ENCODE assay signal across 17 cellular contexts in genomic region chr22:44256860-44257560, GRCh38. TPM values are rescaled to one million over a fixed set of nuclear protein-coding genes. Genes with fewer than 3 reads are reported as not detected.
DNase-seq lines count a peak whose midpoint lies in the region; ATAC-seq and TF ChIP-seq lines count a peak whose summit lies in the region.
"Had no signal": no experiment of that assay in that cellular context is flagged by ENCODE, and none has a peak within 500 bp of the region (broad histone marks: within the 10 kb centered on the region; RNA-seq: fewer than 3 reads in every experiment).

No MANE protein-coding gene starts in this region.

- 40% methylated on average over 1 of the region's 10 CpGs; no CpG with 5 or more reads in 1 of the 2 experiments for WGBS in IMR-90 (ENCODE audit: extremely low coverage in 2 of 2, insufficient read length in 1 of 2), 2 experiments
- WGBS in SK-N-SH (ENCODE audit: low lambda C conversion rate): 20% methylated on average over 9 of the region's 10 CpGs

- H3K23ac ChIP-seq in IMR-90 (ENCODE audit: low read depth, low read length): no peak overlapping the region

- H4K20me1 ChIP-seq in DOHH2 (ENCODE audit: control insufficient read depth, insufficient read depth, low read depth, low read length) (no peaks in the 10 kb centered on the region), IMR-90 (ENCODE audit: insufficient read depth, low read length) (no peaks in the 10 kb centered on the region), SK-N-SH (ENCODE audit: insufficient read depth) (no peaks in the 10 kb centered on the region)

- H4K91ac ChIP-seq in IMR-90 (ENCODE audit: insufficient read depth, low read depth, low read length): no peak overlapping the region

- POLR2A ChIA-PET in IMR-90 (lab: Charles Lee; ENCODE audit: unreplicated experiment) (no interaction called here), SK-N-SH (lab: Yijun Ruan, JAX) (no interaction called here)

- ATAC-seq in IMR-90 (ENCODE audit: low read depth) (no peak), GM21717 (IDR thresholded peaks at IDR 0.05; ENCODE audit: unreplicated experiment) (no peak), HG02870 (IDR thresholded peaks at IDR 0.05; ENCODE audit: unreplicated experiment) (no peak)

- peak overlapping the region; percentile 15 for H3K4me2 ChIP-seq in DOHH2 (ENCODE audit: low read length)
- no peak overlapping the region for H3K4me2 ChIP-seq in IMR-90 (ENCODE audit: low read depth, low read length)
- no peak overlapping the region for H3K4me2 ChIP-seq in SK-N-SH

- TF ChIP-seq RAD21 in IMR-90 (IDR thresholded peaks at IDR 0.05; ENCODE audit: low read length) (no peak), SK-N-SH (IDR thresholded peaks at IDR 0.05; ENCODE audit: low read length) (no peak)

- H2AFZ ChIP-seq in IMR-90 (replicated peaks; ENCODE audit: low read length, poor library complexity): peak overlapping the region; percentile 35
- H2AFZ ChIP-seq in SK-N-SH (ENCODE audit: low read depth): no peak overlapping the region
- H2AFZ ChIP-seq: GM23248 had no signal

- no peak overlapping the region for H3K27ac ChIP-seq in DOHH2 (ENCODE audit: low read depth, low read length)
- H3K27ac ChIP-seq in IMR-90 (ENCODE audit: insufficient read depth, low read length): no peak overlapping the region
- no peak overlapping the region for H3K27ac ChIP-seq in coronary artery
- peak overlapping the region in 1 of 2 experiments; percentile 14; a peak in 1 of 4 replicates for H3K27ac ChIP-seq in SK-N-SH (ENCODE audit: low read depth in 2 of 2, low read length in 1 of 2)
- H3K27ac ChIP-seq: C4-2B, GM23248 had no signal

- H3F3A ChIP-seq in DOHH2 (ENCODE audit: control insufficient read depth, insufficient read depth) (no peaks in the 10 kb centered on the region), SK-N-SH (replicated peaks; ENCODE audit: insufficient read depth) (no peaks in the 10 kb centered on the region)

- H3K14ac ChIP-seq in IMR-90 (replicated peaks; ENCODE audit: low read depth, low read length): no peak overlapping the region; the same call in 1 of the 2 replicates

- H3K79me1 ChIP-seq in IMR-90 (ENCODE audit: low read depth in 1 of 2, low read length in 2 of 2): no peaks in the 10 kb centered on the region

- H3K27me3 ChIP-seq in DOHH2 (ENCODE audit: control insufficient read depth, low read length): no peaks in the 10 kb centered on the region
- peaks cover 8% of the 10 kb centered on the region; the same call in 1 of the 2 replicates for H3K27me3 ChIP-seq in IMR-90 (ENCODE audit: control insufficient read depth, insufficient read depth, low read length)
- H3K27me3 ChIP-seq in SK-N-SH (ENCODE audit: insufficient read depth): no peaks in the 10 kb centered on the region; the same call in 1 of the 2 replicates

- H3K9me3 ChIP-seq in DOHH2 (ENCODE audit: control insufficient read depth, insufficient read depth, low read length): no peaks in the 10 kb centered on the region
- H3K9me3 ChIP-seq in IMR-90 (ENCODE audit: control insufficient read depth, insufficient read depth, low read length): 0 out of 2 replicates have a peak, but pooled peaks cover 2% of the 10 kb centered on the region
- H3K9me3 ChIP-seq in SK-N-SH: no peaks in the 10 kb centered on the region

- H3K36me3 ChIP-seq in DOHH2 (ENCODE audit: control insufficient read depth, low read length) (no peaks in the 10 kb centered on the region), IMR-90 (ENCODE audit: control insufficient read depth, insufficient read depth, low read length) (no peaks in the 10 kb centered on the region), SK-N-SH (replicated peaks in 1 of 2; ENCODE audit: control insufficient read depth in 1 of 2, insufficient read depth in 2 of 2, low read length in 1 of 2) (no peaks in the 10 kb centered on the region)

- dilution Hi-C loops in IMR-90 (cut with HindIII; ENCODE audit: low sequenced_read_pairs, unreplicated experiment): no loop called here

- no peaks in the 10 kb centered on the region for H3K9me1 ChIP-seq in IMR-90 (ENCODE audit: insufficient read depth, low read length)

- H3K79me2 ChIP-seq in DOHH2 (ENCODE audit: control insufficient read depth, low read length) (no peaks in the 10 kb centered on the region), SK-N-SH (ENCODE audit: insufficient read depth) (no peaks in the 10 kb centered on the region)

- in situ Hi-C loops in IMR-90 (cut with MboI; ENCODE audit: low sequenced_read_pairs): no loop called here

- CTCF ChIA-PET in IMR-90 (lab: Yijun Ruan, JAX): no interaction called here
- CTCF ChIA-PET in SK-N-SH (lab: Yijun Ruan, JAX): interaction anchor here (1.2 kb wide), 1 partner anchor 369 kb away, joined by 5 read pairs; no protein-coding TSS in a partner anchor

- no peak overlapping the region for H2BK5ac ChIP-seq in IMR-90 (ENCODE audit: low read depth, low read length, poor library complexity, severe bottlenecking)

- TF ChIP-seq POLR2A in IMR-90 (IDR thresholded peaks at IDR 0.05; ENCODE audit: low read depth, low read length): no peak

- H2AK9ac ChIP-seq in IMR-90 (replicated peaks; ENCODE audit: low read depth, low read length, poor library complexity): no peak overlapping the region

- TF ChIP-seq CTCF in DOHH2 (IDR thresholded peaks at IDR 0.05; ENCODE audit: low read depth, low read length, poor library complexity, severe bottlenecking): no peak
- TF ChIP-seq CTCF in IMR-90 (conservative IDR thresholded peaks at IDR 0.05; ENCODE audit: low read depth, low read length): no peak
- no peak for TF ChIP-seq CTCF in coronary artery (IDR thresholded peaks at IDR 0.05)
- no peak for TF ChIP-seq CTCF in SK-N-SH (IDR thresholded peaks at IDR 0.05)

- H3K18ac ChIP-seq in IMR-90 (ENCODE audit: low read depth, low read length): no peak overlapping the region

- BruUV-seq in IMR-90 (replicated peaks; lab: Mats Ljungman, UMichigan): no TSS peak

- no peak overlapping the region for H2BK120ac ChIP-seq in IMR-90 (ENCODE audit: low read depth, low read length)

- no peak overlapping the region for H2AK5ac ChIP-seq in IMR-90 (ENCODE audit: low read depth, low read length)

- no peak overlapping the region for H3K56ac ChIP-seq in IMR-90 (ENCODE audit: extremely low read depth, insufficient read depth, low read length)

- H3K4ac ChIP-seq in IMR-90 (ENCODE audit: low read depth, low read length): no peak overlapping the region

- no peak overlapping the region for H3K4me3 ChIP-seq in DOHH2 (ENCODE audit: low read length)
- H3K4me3 ChIP-seq in IMR-90 (ENCODE audit: insufficient read depth, low read depth, low read length): no peak overlapping the region
- no peak overlapping the region for H3K4me3 ChIP-seq in coronary artery
- H3K4me3 ChIP-seq in SK-N-SH (ENCODE audit: low read depth in 2 of 2, low read length in 1 of 2): no peak overlapping the region
- H3K4me3 ChIP-seq: GM23248 had no signal

- intact Hi-C loops in IMR-90 (cut with micrococcal nuclease): no loop called here

- H4K8ac ChIP-seq in IMR-90 (ENCODE audit: low read depth in 2 of 2, low read length in 2 of 2): no peak overlapping the region

- no peak overlapping the region for H3K9ac ChIP-seq in IMR-90 (ENCODE audit: low read depth, low read length)
- H3K9ac ChIP-seq in SK-N-SH: no peak overlapping the region
- H3K9ac ChIP-seq: GM23248 had no signal

- H2BK15ac ChIP-seq in IMR-90 (ENCODE audit: low read depth, low read length): no peak overlapping the region

- no peak for TF ChIP-seq EP300 in SK-N-SH (IDR thresholded peaks at IDR 0.05; ENCODE audit: borderline replicate concordance in 1 of 2, low read depth in 1 of 2, low read length in 1 of 2)

- no peak overlapping the region for H2BK20ac ChIP-seq in IMR-90 (ENCODE audit: low read depth, low read length)

- no peak for DNase-seq in IMR-90
- peak; percentile 36 for DNase-seq in coronary artery (ENCODE audit: low spot score)
- peak; percentile 35 for DNase-seq in mesenteric fat pad (ENCODE audit: low spot score)
- no peak for DNase-seq in SK-N-SH
- DNase-seq in pons (ENCODE audit: low spot score): no peak
- DNase-seq: DMS153, GM23248, HFFc6, Karpas-422, NCI-H2029, NCI-H2171 treated with DMSO at 0.1 percent for 48 hours, NCI-H510A, SHP77 treated with DMSO at 0.1 percent for 48 hours had no signal

- H3K9me2 ChIP-seq in DOHH2 (replicated peaks; ENCODE audit: control insufficient read depth, low read length): no peaks in the 10 kb centered on the region
- no peaks in the 10 kb centered on the region for H3K9me2 ChIP-seq in SK-N-SH

- H4K5ac ChIP-seq in IMR-90 (ENCODE audit: low read depth, low read length): no peak overlapping the region

- peaks cover 25% of the 10 kb centered on the region for H3K4me1 ChIP-seq in DOHH2 (ENCODE audit: control insufficient read depth, low read length)
- H3K4me1 ChIP-seq in IMR-90 (ENCODE audit: control insufficient read depth, insufficient read depth, low read length): no peaks in the 10 kb centered on the region
- H3K4me1 ChIP-seq in SK-N-SH (ENCODE audit: control insufficient read depth in 1 of 2, insufficient read depth in 2 of 2, low read depth in 1 of 2, low read length in 1 of 2): peaks cover 0 to 17% of the 10 kb centered on the region in 2 experiments; a peak in 2 of 4 replicates

TF ChIP-seq in IMR-90, 13 proteins besides CTCF, POLR2A, EP300 and RAD21 (continues in another document):
- TF ChIP-seq RCOR1 (IDR thresholded peaks at IDR 0.05; ENCODE audit: insufficient replicate concordance, low read length) (no peak), BHLHE40 (IDR thresholded peaks at IDR 0.05; ENCODE audit: low read depth, low read length) (no peak)

TF ChIP-seq in SK-N-SH, 30 proteins besides CTCF, POLR2A, EP300 and RAD21 (continues in another document):
- TF ChIP-seq CHD2 (IDR thresholded peaks at IDR 0.05; ENCODE audit: low read length, partially characterized antibody): no peak
- no peak for TF ChIP-seq IRF3 (IDR thresholded peaks at IDR 0.05; ENCODE audit: low read depth, low read length)
- TF ChIP-seq NRF1 (IDR thresholded peaks at IDR 0.05; ENCODE audit: low read depth, low read length): no peak
- TF ChIP-seq TCF12 (IDR thresholded peaks at IDR 0.05): no peak
- TF ChIP-seq NFIC (IDR thresholded peaks at IDR 0.05; ENCODE audit: borderline replicate concordance): no peak
- TF ChIP-seq SMC3 (IDR thresholded peaks at IDR 0.05; ENCODE audit: low read depth, low read length): no peak

RNA-seq across cellular contexts. Expression of gene SHISAL1, which starts 55.7 kb away (rescaled TPM):
- total RNA-seq in IMR-90 (2012; rRNA removed) (1.1 and 1.4 TPM in 2 replicates), mesenteric fat pad (3.3 TPM)
- polyA plus RNA-seq in IMR-90 (2012; rRNA removed) (0.83 and 1.0 TPM in 2 replicates), SK-N-SH (2012; rRNA removed) (0.10 and 0.11 TPM in 2 replicates)
- 0.36 and 0.56 TPM in 2 replicates for polyA plus RNA-seq in IMR-90 (2012; cell fraction: cytosol; rRNA removed)
- polyA plus RNA-seq in IMR-90 (2012; cell fraction: nucleus; rRNA removed; ENCODE audit: low replicate concordance): 0.84 and 1.00 TPM in 2 replicates
- 0.06 and 0.08 TPM in 2 replicates for polyA plus RNA-seq in SK-N-SH (2012; cell fraction: cytosol; rRNA removed)
- polyA plus RNA-seq in SK-N-SH (2012; cell fraction: nucleus; rRNA removed): 0.06 and 0.10 TPM in 2 replicates
- total RNA-seq: HFFc6 had no signal

Comparison
In these comparisons a context has a peak if more than half of its experiments do, and no peak if none do; other contexts are left out.
1. DNase-seq: peak in coronary artery (single experiment) and mesenteric fat pad (single experiment); none in IMR-90 (single experiment), SK-N-SH (single experiment) and pons (single experiment).